In the genomic region with DNA sequence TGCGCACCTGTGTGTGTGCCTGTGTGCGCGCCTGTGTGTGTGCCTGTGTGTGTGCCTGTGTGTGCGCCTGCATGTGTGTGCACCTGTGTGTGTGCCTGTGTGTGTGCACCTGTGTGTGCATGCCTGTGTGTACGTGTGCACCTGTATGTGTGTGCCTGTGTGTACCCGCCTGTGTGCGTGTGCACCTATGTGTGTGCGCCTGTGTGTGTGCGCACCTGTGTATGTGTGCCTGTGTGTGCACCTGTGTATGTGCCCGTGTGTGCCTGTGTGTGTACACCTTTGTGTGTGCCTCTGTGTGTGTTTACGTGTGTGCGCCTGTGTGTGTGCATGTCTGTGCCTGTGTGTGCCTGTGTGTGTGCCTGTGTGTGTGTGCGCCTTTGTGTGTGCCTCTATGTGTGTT, we compare ENCODE assay signal across 28 cellular contexts. TPM values are rescaled to one million over a fixed set of nuclear protein-coding genes. Genes with fewer than 3 reads are reported as not detected.
"Had no signal": no experiment of that assay in that cellular context is flagged by ENCODE, and none has a peak within 500 bp of the region (broad histone marks: within the 10 kb centered on the region; RNA-seq: fewer than 3 reads in every experiment).

No MANE protein-coding gene starts in this region.

- ATAC-seq: left cardiac atrium, lower lobe of right lung, psoas muscle, sciatic nerve had no signal

- H3K27me3 ChIP-seq: stomach, transverse colon, uterus had no signal

- H3K4me3 ChIP-seq: dorsolateral prefrontal cortex, hepatocyte, left ventricle myocardium inferior, lower lobe of right lung, psoas muscle, spleen, stomach, thoracic aorta, transverse colon, uterus had no signal

- H3K4me1 ChIP-seq: left ventricle myocardium inferior, lower lobe of right lung, psoas muscle, spleen, stomach, transverse colon, uterus had no signal

- H3K27ac Mint-ChIP-seq: natural killer cell had no signal

- H3K4me3 Mint-ChIP-seq: natural killer cell had no signal

- H3K36me3 ChIP-seq: left ventricle myocardium inferior, lower lobe of right lung, spleen, stomach, thoracic aorta, transverse colon, uterus had no signal

- H3K36me3 Mint-ChIP-seq: natural killer cell had no signal

- H3K4me2 ChIP-seq: hepatocyte had no signal

- H3K4me1 Mint-ChIP-seq: natural killer cell had no signal

- FAIRE-seq: kidney had no signal

- H3K27ac ChIP-seq: hepatocyte, left ventricle myocardium inferior, lower lobe of right lung, psoas muscle, spleen, stomach, thoracic aorta, transverse colon, uterus had no signal

- DNase-seq: cortex of kidney; dorsolateral prefrontal cortex; effector CD8-positive, alpha-beta T cell; foreskin melanocyte; head of caudate nucleus; kidney; left cardiac atrium; left ventricle myocardium inferior; lower lobe of right lung; natural killer cell; psoas muscle; retina; spleen; stimulated activated CD4-positive, alpha-beta T cell treated with anti-CD3 and anti-CD28 coated beads, Interleukin-15, amount 100 ng/mL, for 24 hours; stimulated activated CD4-positive, alpha-beta T cell treated with anti-CD3 and anti-CD28 coated beads, Interleukin-2, amount 100 ng/mL, for 24 hours; stimulated activated CD4-positive, alpha-beta T cell treated with anti-CD3 and anti-CD28 coated beads, Interleukin-4, amount 100 ng/mL, for 4 hours; stimulated activated naive CD4-positive, alpha-beta T cell; stomach; substantia nigra; transverse colon; uterus had no signal

- H3K9me3 ChIP-seq: left ventricle myocardium inferior, lower lobe of right lung, psoas muscle, stomach, thoracic aorta, transverse colon, uterus had no signal

- H2AFZ ChIP-seq: hepatocyte had no signal

RNA-seq across cellular contexts. Expression of gene ZFP42, which starts 33.5 kb away (rescaled TPM):
- total RNA-seq: dorsolateral prefrontal cortex, kidney, left cardiac atrium, left ventricle myocardium inferior, lower lobe of right lung, mesenteric fat pad, mononuclear cell, natural killer cell, osteoblast, psoas muscle, sciatic nerve, skeletal muscle tissue, spleen, thoracic aorta, transverse colon had no signal
- polyA plus RNA-seq: psoas muscle, spleen, stomach had no signal
